In genomic region chr1:93437976-93438605, GRCh38 we compare ENCODE assay signal across 7 cellular contexts.
A peak's percentile ranks its signal among the peaks of the same experiment; 100 is the strongest.
DNase-seq lines count a peak whose midpoint lies in the region; TF ChIP-seq lines count a peak whose summit lies in the region.

No MANE protein-coding gene starts in this region.

- no peak overlapping the region for H3K27ac Mint-ChIP-seq in activated naive CD4-positive, alpha-beta T cell treated with anti-CD3 and anti-CD28 coated beads, Interleukin-2, amount 10 ng/mL, durations not matched to agents 7 days and 5 days

- no peak overlapping the region for H3K4me3 Mint-ChIP-seq in activated naive CD4-positive, alpha-beta T cell treated with anti-CD3 and anti-CD28 coated beads, Interleukin-2, amount 10 ng/mL, durations not matched to agents 7 days and 5 days

- CTCF ChIA-PET in activated naive CD4-positive, alpha-beta T cell treated with anti-CD3 and anti-CD28 coated beads, Interleukin-2, amount 10 ng/mL, durations not matched to agents 7 days and 5 days (lab: Charles Lee) = interaction anchor here (0.7 to 1.9 kb wide), 4 partner anchors 133 to 406 kb away, joined by 3 to 8 read pairs (median 4); no protein-coding TSS in a partner anchor

- DNase-seq in NCI-H1105 (lab: John Stamatoyannopoulos, UW) (peak; percentile 17), SW480 (ENCODE audit: low spot score) (peak; percentile 71), foreskin fibroblast (peak; percentile 20 to 66), retina (peak; percentile 7)
- DNase-seq in activated naive CD4-positive, alpha-beta T cell treated with anti-CD3 and anti-CD28 coated beads, Interleukin-2, amount 10 ng/mL, durations not matched to agents 7 days and 5 days = no peak
- no peak for DNase-seq in activated CD4-positive, alpha-beta T cell treated with anti-CD3 and anti-CD28 coated beads, Interleukin-2, amount 50 U/mL, for 4 hours

- no peaks in the 10 kb centered on the region for H3K4me1 Mint-ChIP-seq in activated naive CD4-positive, alpha-beta T cell treated with anti-CD3 and anti-CD28 coated beads, Interleukin-2, amount 10 ng/mL, durations not matched to agents 7 days and 5 days

- H3K4me3 ChIP-seq in foreskin fibroblast (ENCODE audit: low read depth in 1 of 2, low read length in 2 of 2) = no peak overlapping the region

- peaks cover 54% of the 10 kb centered on the region for H3K27me3 Mint-ChIP-seq in activated naive CD4-positive, alpha-beta T cell treated with anti-CD3 and anti-CD28 coated beads, Interleukin-2, amount 10 ng/mL, durations not matched to agents 7 days and 5 days

- no peaks in the 10 kb centered on the region for H3K36me3 Mint-ChIP-seq in activated naive CD4-positive, alpha-beta T cell treated with anti-CD3 and anti-CD28 coated beads, Interleukin-2, amount 10 ng/mL, durations not matched to agents 7 days and 5 days

- TF ChIP-seq CTCF in GM12874 (IDR thresholded peaks at IDR 0.05; ENCODE audit: insufficient read depth, low read depth, low read length) = 0 out of 2 replicates have a peak, but pooled peaks have one; percentile 17
- peak; percentile 28 for TF ChIP-seq CTCF in foreskin fibroblast (IDR thresholded peaks at IDR 0.05; ENCODE audit: low read depth, low read length)

- H3K9me3 Mint-ChIP-seq in activated naive CD4-positive, alpha-beta T cell treated with anti-CD3 and anti-CD28 coated beads, Interleukin-2, amount 10 ng/mL, durations not matched to agents 7 days and 5 days = no peaks in the 10 kb centered on the region

Comparison
In these comparisons a context has a peak if more than half of its experiments do, and no peak if none do; other contexts are left out.
1. DNase-seq: peak in NCI-H1105 (single experiment), SW480 (single experiment), foreskin fibroblast (2 of 2) and retina (single experiment); none in activated naive CD4-positive, alpha-beta T cell treated with anti-CD3 and anti-CD28 coated beads, Interleukin-2, amount 10 ng/mL, durations not matched to agents 7 days and 5 days (single experiment) and activated CD4-positive, alpha-beta T cell treated with anti-CD3 and anti-CD28 coated beads, Interleukin-2, amount 50 U/mL, for 4 hours (0 of 2).